ENCODE assay signal across 1 cellular context in the genomic region with DNA sequence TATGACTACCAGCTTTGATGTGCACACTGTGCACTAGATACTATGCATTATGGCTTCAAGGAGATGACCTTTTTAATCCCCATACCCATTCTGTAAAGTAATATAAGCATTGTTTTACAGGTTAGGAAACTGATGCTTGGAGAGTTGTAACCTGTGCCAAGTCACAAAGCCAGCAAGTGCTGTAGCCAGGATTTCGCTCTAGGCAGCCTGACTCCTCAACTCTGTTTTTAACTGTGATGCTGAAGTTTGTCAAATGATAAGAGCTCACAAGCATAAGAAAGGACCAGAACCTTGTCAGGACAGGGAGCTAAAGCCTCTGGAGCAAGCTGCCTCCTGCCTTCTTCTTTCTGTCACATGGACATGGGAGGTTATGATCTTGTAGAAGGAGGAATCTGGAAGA.
TF ChIP-seq lines count a peak whose summit lies in the region.

No MANE protein-coding gene starts in this region.

TF ChIP-seq in H1, 55 proteins besides CTCF, POLR2A, EP300 and RAD21:
- no peak for TF ChIP-seq POU5F1 (IDR thresholded peaks at IDR 0.05; ENCODE audit: low read depth, low read length)
- TF ChIP-seq CBX5 (IDR thresholded peaks at IDR 0.05; ENCODE audit: low read depth, low read length), result no peak
- no peak for TF ChIP-seq SIRT6 (IDR thresholded peaks at IDR 0.05; ENCODE audit: low read length)
